Comparison of ENCODE assay signal across 19 cellular contexts in genomic region chr4:150252741-150253140, GRCh38.
DNase-seq lines count a peak whose midpoint lies in the region; ATAC-seq and TF ChIP-seq lines count a peak whose summit lies in the region.
"Had no signal": no experiment of that assay in that cellular context is flagged by ENCODE, and none has a peak within 500 bp of the region (broad histone marks: within the 10 kb centered on the region; RNA-seq: fewer than 3 reads in every experiment).

No MANE protein-coding gene starts in this region.

- DNase-seq in stimulated activated naive CD8-positive, alpha-beta T cell treated with anti-CD3 and anti-CD28 coated beads, Interleukin-15, amount 100 ng/mL, for 72 hours = no peak
- DNase-seq in endothelial cell (ENCODE audit: low spot score) (no peak), A172 (ENCODE audit: low spot score) (no peak), UCSD-AML1 (lab: John Stamatoyannopoulos, UW; ENCODE audit: unreplicated experiment) (no peak)
- DNase-seq: CD8-positive, alpha-beta memory T cell; EL; GF-D8; Kasumi-1; NCI-H1694; NCI-H2081; NCI-H2171; NCI-H446; NCI-H526 treated with DMSO at 0.1 percent for 48 hours; OCI-M1 had no signal

- ATAC-seq in stimulated activated naive CD8-positive, alpha-beta T cell treated with anti-CD3 and anti-CD28 coated beads, Interleukin-15, amount 100 ng/mL, for 72 hours = no peak
- ATAC-seq in HG03571 (IDR thresholded peaks at IDR 0.05; ENCODE audit: unreplicated experiment) = no peak

- no peaks in the 10 kb centered on the region for H3K36me3 ChIP-seq in rectal smooth muscle tissue (ENCODE audit: control insufficient read depth, insufficient read depth, low read length)

- no peak overlapping the region for H3K4me3 ChIP-seq in rectal smooth muscle tissue (ENCODE audit: low read length)
- H3K4me3 ChIP-seq: SJSA1 had no signal

- TF ChIP-seq CTCF in endothelial cell (IDR thresholded peaks at IDR 0.05; ENCODE audit: unreplicated experiment) = no peak

- no peaks in the 10 kb centered on the region for H3K4me1 Mint-ChIP-seq in stimulated activated naive CD8-positive, alpha-beta T cell treated with anti-CD3 and anti-CD28 coated beads, Interleukin-15, Interleukin-2, amounts not matched to agents 100 ng/mL and 50 ng/mL, for 24 hours (ENCODE audit: low read depth)
- H3K4me1 Mint-ChIP-seq in stimulated activated naive CD8-positive, alpha-beta T cell treated with anti-CD3 and anti-CD28 coated beads, Interleukin-15, amount 100 ng/mL, for 72 hours = peaks cover 5% of the 10 kb centered on the region
- H3K4me1 Mint-ChIP-seq in endothelial cell (ENCODE audit: unreplicated experiment) = peaks cover 6% of the 10 kb centered on the region
- H3K4me1 Mint-ChIP-seq: CD8-positive, alpha-beta memory T cell had no signal

- H3K4me1 ChIP-seq in rectal smooth muscle tissue (ENCODE audit: control insufficient read depth, insufficient read depth, low read length) = peaks cover 9% of the 10 kb centered on the region

- peak overlapping the region; percentile 25 for H3K27ac ChIP-seq in rectal smooth muscle tissue (ENCODE audit: low read depth, low read length)
- H3K27ac ChIP-seq: C4-2B, SJSA1 had no signal

- H3K4me3 Mint-ChIP-seq in stimulated activated naive CD8-positive, alpha-beta T cell treated with anti-CD3 and anti-CD28 coated beads, Interleukin-15, Interleukin-2, amounts not matched to agents 100 ng/mL and 50 ng/mL, for 24 hours = no peak overlapping the region
- H3K4me3 Mint-ChIP-seq in stimulated activated naive CD8-positive, alpha-beta T cell treated with anti-CD3 and anti-CD28 coated beads, Interleukin-15, amount 100 ng/mL, for 72 hours = no peak overlapping the region
- peak overlapping the region; percentile 5 for H3K4me3 Mint-ChIP-seq in endothelial cell (ENCODE audit: unreplicated experiment)
- H3K4me3 Mint-ChIP-seq: CD8-positive, alpha-beta memory T cell had no signal

- no peaks in the 10 kb centered on the region for H3K27me3 ChIP-seq in rectal smooth muscle tissue (ENCODE audit: control insufficient read depth, insufficient read depth, low read length)
- H3K27me3 ChIP-seq: SJSA1 had no signal

- no peaks in the 10 kb centered on the region for H3K9me3 Mint-ChIP-seq in stimulated activated naive CD8-positive, alpha-beta T cell treated with anti-CD3 and anti-CD28 coated beads, Interleukin-15, Interleukin-2, amounts not matched to agents 100 ng/mL and 50 ng/mL, for 24 hours
- H3K9me3 Mint-ChIP-seq in stimulated activated naive CD8-positive, alpha-beta T cell treated with anti-CD3 and anti-CD28 coated beads, Interleukin-15, amount 100 ng/mL, for 72 hours = no peaks in the 10 kb centered on the region
- no peaks in the 10 kb centered on the region for H3K9me3 Mint-ChIP-seq in endothelial cell (ENCODE audit: unreplicated experiment)
- H3K9me3 Mint-ChIP-seq: CD8-positive, alpha-beta memory T cell had no signal

- peak overlapping the region; percentile 26 for H3K27ac Mint-ChIP-seq in stimulated activated naive CD8-positive, alpha-beta T cell treated with anti-CD3 and anti-CD28 coated beads, Interleukin-15, Interleukin-2, amounts not matched to agents 100 ng/mL and 50 ng/mL, for 24 hours
- no peak overlapping the region for H3K27ac Mint-ChIP-seq in stimulated activated naive CD8-positive, alpha-beta T cell treated with anti-CD3 and anti-CD28 coated beads, Interleukin-15, amount 100 ng/mL, for 72 hours
- peak overlapping the region; percentile 8 for H3K27ac Mint-ChIP-seq in endothelial cell (ENCODE audit: unreplicated experiment)

- no peaks in the 10 kb centered on the region for H3K27me3 Mint-ChIP-seq in stimulated activated naive CD8-positive, alpha-beta T cell treated with anti-CD3 and anti-CD28 coated beads, Interleukin-15, Interleukin-2, amounts not matched to agents 100 ng/mL and 50 ng/mL, for 24 hours
- H3K27me3 Mint-ChIP-seq in stimulated activated naive CD8-positive, alpha-beta T cell treated with anti-CD3 and anti-CD28 coated beads, Interleukin-15, amount 100 ng/mL, for 72 hours = no peaks in the 10 kb centered on the region
- H3K27me3 Mint-ChIP-seq in endothelial cell (ENCODE audit: unreplicated experiment) = peaks cover 10% of the 10 kb centered on the region

- no peaks in the 10 kb centered on the region for H3K36me3 Mint-ChIP-seq in stimulated activated naive CD8-positive, alpha-beta T cell treated with anti-CD3 and anti-CD28 coated beads, Interleukin-15, Interleukin-2, amounts not matched to agents 100 ng/mL and 50 ng/mL, for 24 hours (ENCODE audit: low read depth)
- peaks cover 21% of the 10 kb centered on the region for H3K36me3 Mint-ChIP-seq in endothelial cell (ENCODE audit: low read depth, unreplicated experiment)
- H3K36me3 Mint-ChIP-seq: CD8-positive, alpha-beta memory T cell had no signal

- no peak overlapping the region for H3K9ac ChIP-seq in rectal smooth muscle tissue (ENCODE audit: low read length)

Comparison
In these comparisons a context has a peak if more than half of its experiments do, and no peak if none do; other contexts are left out.
1. H3K27ac Mint-ChIP-seq: peak in stimulated activated naive CD8-positive, alpha-beta T cell treated with anti-CD3 and anti-CD28 coated beads, Interleukin-15, Interleukin-2, amounts not matched to agents 100 ng/mL and 50 ng/mL, for 24 hours (single experiment) and endothelial cell (single experiment); none in stimulated activated naive CD8-positive, alpha-beta T cell treated with anti-CD3 and anti-CD28 coated beads, Interleukin-15, amount 100 ng/mL, for 72 hours (0 of 2).